ENCODE assay signal across 1 cellular context in the genomic region with DNA sequence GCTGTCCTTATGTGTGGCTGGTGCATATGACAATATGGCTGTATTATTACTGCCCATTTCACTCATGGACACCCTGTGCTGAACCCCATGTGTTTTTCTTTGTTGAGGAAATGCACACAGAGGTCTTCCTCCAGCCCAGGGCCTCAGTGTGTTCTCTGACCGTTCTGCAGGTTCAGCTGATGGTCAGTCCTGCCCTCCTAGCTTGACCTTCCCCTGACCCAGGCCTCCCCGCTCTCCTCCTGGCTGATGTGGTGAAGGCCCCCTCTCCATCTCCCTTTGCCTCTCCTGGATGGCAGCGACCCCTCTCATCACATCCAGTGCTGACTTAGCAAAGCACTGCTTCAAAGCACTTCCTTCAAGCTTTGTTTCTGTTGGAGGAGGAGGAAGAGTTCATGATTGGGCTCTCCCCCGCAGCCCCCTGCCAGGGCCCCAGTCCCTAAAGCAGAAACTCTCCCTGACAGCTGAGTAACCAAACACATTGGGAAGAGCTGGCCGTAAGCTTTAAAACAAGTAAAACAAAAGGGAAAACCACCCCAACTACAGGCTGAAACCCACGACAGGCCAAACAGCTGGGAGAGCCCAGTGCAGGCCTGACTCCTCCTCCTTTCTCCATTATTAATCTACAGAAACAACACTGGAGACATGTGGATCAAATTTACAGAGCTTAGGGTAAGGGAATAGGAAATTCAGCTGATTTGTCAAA.
TF ChIP-seq lines count a peak whose summit lies in the region.

No MANE protein-coding gene starts in this region.

TF ChIP-seq in SK-N-SH treated with all-trans-retinoic acid at 6 μM for 48 hours, 23 proteins besides CTCF, POLR2A, EP300 and RAD21 (continued from another document):
- TF ChIP-seq, protein P1, sequence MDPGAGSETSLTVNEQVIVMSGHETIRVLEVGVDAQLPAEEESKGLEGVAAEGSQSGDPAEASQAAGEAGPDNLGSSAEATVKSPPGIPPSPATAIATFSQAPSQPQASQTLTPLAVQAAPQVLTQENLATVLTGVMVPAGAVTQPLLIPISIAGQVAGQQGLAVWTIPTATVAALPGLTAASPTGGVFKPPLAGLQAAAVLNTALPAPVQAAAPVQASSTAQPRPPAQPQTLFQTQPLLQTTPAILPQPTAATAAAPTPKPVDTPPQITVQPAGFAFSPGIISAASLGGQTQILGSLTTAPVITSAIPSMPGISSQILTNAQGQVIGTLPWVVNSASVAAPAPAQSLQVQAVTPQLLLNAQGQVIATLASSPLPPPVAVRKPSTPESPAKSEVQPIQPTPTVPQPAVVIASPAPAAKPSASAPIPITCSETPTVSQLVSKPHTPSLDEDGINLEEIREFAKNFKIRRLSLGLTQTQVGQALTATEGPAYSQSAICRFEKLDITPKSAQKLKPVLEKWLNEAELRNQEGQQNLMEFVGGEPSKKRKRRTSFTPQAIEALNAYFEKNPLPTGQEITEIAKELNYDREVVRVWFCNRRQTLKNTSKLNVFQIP (CRISPR knock-in tag; IDR thresholded peaks at IDR 0.05; ENCODE audit: borderline replicate concordance, low read depth) = no peak
- TF ChIP-seq TCF4 (CRISPR knock-in tag; IDR thresholded peaks at IDR 0.05; ENCODE audit: borderline replicate concordance) (no peak), ESRRG (CRISPR knock-in tag; IDR thresholded peaks at IDR 0.05) (no peak), BACH2 (CRISPR knock-in tag; IDR thresholded peaks at IDR 0.05; ENCODE audit: borderline replicate concordance) (no peak)
